12 cellular contexts compared by ENCODE assay signal in the genomic region with DNA sequence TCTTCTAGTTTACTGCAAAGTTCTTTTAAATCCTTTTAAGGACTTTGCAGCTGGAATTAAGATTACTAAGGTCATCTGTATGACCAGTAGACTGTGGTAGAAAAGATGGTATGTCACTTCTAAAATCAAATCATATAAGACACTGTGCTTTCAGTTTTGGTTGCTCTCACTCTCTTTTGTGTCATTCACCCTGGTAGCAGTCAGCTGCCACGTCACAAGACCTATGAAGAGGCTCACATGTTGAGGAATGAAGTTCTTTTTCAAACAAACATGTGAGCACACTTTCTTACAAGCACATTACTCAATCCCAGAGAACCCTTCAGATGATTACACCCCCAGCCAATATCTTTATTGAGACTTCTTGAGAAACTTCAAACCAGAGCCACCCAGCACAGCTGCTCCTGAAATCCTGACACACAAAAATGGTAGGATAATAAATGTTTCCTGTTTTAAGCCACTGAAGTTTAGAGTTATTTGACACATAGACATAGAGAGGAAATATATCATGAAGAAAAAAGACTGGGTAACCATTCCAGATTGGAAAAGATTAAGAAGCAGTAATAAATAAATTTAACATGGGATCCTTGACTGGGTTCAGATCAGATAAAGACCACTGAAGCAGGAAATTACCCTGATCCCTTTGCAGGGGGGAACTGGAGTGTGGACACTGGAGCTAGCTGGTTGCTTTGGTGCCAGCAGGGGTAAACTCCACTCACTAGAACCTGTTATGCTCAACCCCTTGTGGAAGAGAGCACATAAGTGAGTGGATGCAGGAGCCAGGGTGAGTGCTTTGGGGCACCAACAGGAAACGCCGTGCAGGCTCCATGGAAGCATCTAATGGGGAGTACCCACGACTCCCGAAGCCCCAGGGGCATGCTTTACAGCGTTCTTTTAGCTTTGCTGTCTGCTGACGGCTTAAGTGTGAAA.
A peak's percentile ranks its signal among the peaks of the same experiment; 100 is the strongest.
DNase-seq lines count a peak whose midpoint lies in the region; ATAC-seq and TF ChIP-seq lines count a peak whose summit lies in the region.
"Had no signal": no experiment of that assay in that cellular context is flagged by ENCODE, and none has a peak within 500 bp of the region (broad histone marks: within the 10 kb centered on the region; RNA-seq: fewer than 3 reads in every experiment).

No MANE protein-coding gene starts in this region.

- TF ChIP-seq CTCF in glutamatergic neuron (IDR thresholded peaks at IDR 0.05; ENCODE audit: partially characterized antibody, unreplicated experiment), result no peak

- peak; percentile 81 for ATAC-seq in GM18858 (IDR thresholded peaks at IDR 0.05; ENCODE audit: unreplicated experiment)
- ATAC-seq in GM21390 (IDR thresholded peaks at IDR 0.05; ENCODE audit: unreplicated experiment), result peak; percentile 79
- ATAC-seq in HG03139 (IDR thresholded peaks at IDR 0.05; ENCODE audit: unreplicated experiment), result peak; percentile 57

- H3K4me1 Mint-ChIP-seq in glutamatergic neuron (ENCODE audit: low read depth, unreplicated experiment), result no peaks in the 10 kb centered on the region
- H3K4me1 Mint-ChIP-seq: nephron had no signal

- peak; percentile 2 for DNase-seq in iris pigment epithelial cell (ENCODE audit: low read depth)
- no peak for DNase-seq in stimulated activated CD4-positive, alpha-beta T cell treated with anti-CD3 and anti-CD28 coated beads, Interleukin-4, amount 100 ng/mL, for 24 hours
- no peak for DNase-seq in glomerular visceral epithelial cell (ENCODE audit: extremely low spot score)
- DNase-seq in glutamatergic neuron, result no peak
- no peak for DNase-seq in NCI-H526 (lab: John Stamatoyannopoulos, UW)
- DNase-seq: activated CD8-positive, alpha-beta memory T cell treated with anti-CD3 and anti-CD28 coated beads, Interleukin-2, amount 50 U/mL, for 4 hours; DMS153; stimulated activated CD4-positive, alpha-beta T cell treated with anti-CD3 and anti-CD28 coated beads, Interleukin-4, amount 100 ng/mL, for 1 hour had no signal

- H3K27ac Mint-ChIP-seq in glutamatergic neuron (ENCODE audit: unreplicated experiment), result no peak overlapping the region

- no peaks in the 10 kb centered on the region for H3K9me3 Mint-ChIP-seq in glutamatergic neuron (ENCODE audit: unreplicated experiment)
- H3K9me3 Mint-ChIP-seq: nephron had no signal

- no peaks in the 10 kb centered on the region for H3K36me3 Mint-ChIP-seq in glutamatergic neuron (ENCODE audit: unreplicated experiment)

- no peak overlapping the region for H3K4me3 Mint-ChIP-seq in glutamatergic neuron (ENCODE audit: unreplicated experiment)
- H3K4me3 Mint-ChIP-seq: nephron had no signal

- no peaks in the 10 kb centered on the region for H3K27me3 Mint-ChIP-seq in glutamatergic neuron (ENCODE audit: unreplicated experiment)
